Comparison of ENCODE assay signal across 1 cellular context in the genomic region with DNA sequence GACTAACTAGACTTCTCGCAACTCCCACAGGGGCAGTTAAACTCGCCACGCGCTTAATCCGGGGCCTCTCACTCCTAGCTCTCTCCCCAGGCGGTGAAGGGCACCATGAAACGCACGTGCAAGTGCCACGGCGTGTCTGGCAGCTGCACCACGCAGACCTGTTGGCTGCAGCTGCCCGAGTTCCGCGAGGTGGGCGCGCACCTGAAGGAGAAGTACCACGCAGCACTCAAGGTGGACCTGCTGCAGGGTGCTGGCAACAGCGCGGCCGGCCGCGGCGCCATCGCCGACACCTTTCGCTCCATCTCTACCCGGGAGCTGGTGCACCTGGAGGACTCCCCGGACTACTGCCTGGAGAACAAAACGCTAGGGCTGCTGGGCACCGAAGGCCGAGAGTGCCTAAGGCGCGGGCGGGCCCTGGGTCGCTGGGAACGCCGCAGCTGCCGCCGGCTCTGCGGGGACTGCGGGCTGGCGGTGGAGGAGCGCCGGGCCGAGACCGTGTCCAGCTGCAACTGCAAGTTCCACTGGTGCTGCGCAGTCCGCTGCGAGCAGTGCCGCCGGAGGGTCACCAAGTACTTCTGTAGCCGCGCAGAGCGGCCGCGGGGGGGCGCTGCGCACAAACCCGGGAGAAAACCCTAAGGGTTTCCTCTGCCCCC.
TF ChIP-seq lines count a peak whose summit lies in the region.

No MANE protein-coding gene starts in this region.

TF ChIP-seq in K562, 482 proteins besides CTCF, POLR2A, EP300 and RAD21:
- TF ChIP-seq ZNF121 (CRISPR knock-in tag; conservative IDR thresholded peaks at IDR 0.05) (no peak), RREB1 (CRISPR knock-in tag; IDR thresholded peaks at IDR 0.05) (no peak), SMC3 (conservative IDR thresholded peaks at IDR 0.05; ENCODE audit: insufficient read depth, low read depth, low read length) (peak; percentile 30; the same call in 1 of the 2 replicates), NRF1 (conservative IDR thresholded peaks at IDR 0.05 in 1 of 2, IDR thresholded peaks at IDR 0.05 in 1 of 2) (peak; percentile 76 to 80), ZBED1 (IDR thresholded peaks at IDR 0.05) (no peak), GTF2A2 (tag; IDR thresholded peaks at IDR 0.05) (no peak), SIX5 (IDR thresholded peaks at IDR 0.05; ENCODE audit: borderline replicate concordance in 1 of 2, insufficient read depth in 1 of 2, low read depth in 1 of 2, low read length in 2 of 2) (no peak), GTF2F1 (IDR thresholded peaks at IDR 0.05; ENCODE audit: low read depth, low read length) (no peak), ZNF175 (CRISPR knock-in tag; IDR thresholded peaks at IDR 0.05; ENCODE audit: low read depth) (no peak), TFAP4 (CRISPR knock-in tag; IDR thresholded peaks at IDR 0.05; ENCODE audit: borderline replicate concordance) (peak; percentile 50; the same call in 1 of the 2 replicates), DLX4 (CRISPR knock-in tag; IDR thresholded peaks at IDR 0.05) (no peak), ETV5 (CRISPR knock-in tag; IDR thresholded peaks at IDR 0.05; ENCODE audit: low read depth) (no peak), ZBTB7A (IDR thresholded peaks at IDR 0.05; ENCODE audit: borderline replicate concordance, control insufficient read depth, low read depth, low read length) (0 out of 2 replicates have a peak, but pooled peaks have one; percentile 21), MAZ (CRISPR knock-in tag; conservative IDR thresholded peaks at IDR 0.05 in 1 of 2, IDR thresholded peaks at IDR 0.05 in 1 of 2) (peak in 1 of 2 experiments; percentile 47; a peak in 1 of 4 replicates), U2AF1 (optimal IDR thresholded peaks at IDR 0.05; ENCODE audit: low read depth, low read length) (peak; percentile 30), SOX6 (IDR thresholded peaks at IDR 0.05) (no peak), POLR2G (IDR thresholded peaks at IDR 0.05; ENCODE audit: low read depth, low read length) (peak; percentile 63; the same call in 1 of the 2 replicates), CTBP1 (IDR thresholded peaks at IDR 0.05; ENCODE audit: borderline replicate concordance) (peak; percentile 44; the same call in 1 of the 2 replicates), PCBP1 (IDR thresholded peaks at IDR 0.05; ENCODE audit: low read depth, low read length, poor library complexity, severe bottlenecking) (peak; percentile 34), KAT7 (CRISPR knock-in tag; IDR thresholded peaks at IDR 0.05; ENCODE audit: borderline replicate concordance) (no peak), MCM7 (IDR thresholded peaks at IDR 0.05) (no peak), DDX20 (tag; IDR thresholded peaks at IDR 0.05; ENCODE audit: low read depth) (no peak), NFE2L1 (tag; IDR thresholded peaks at IDR 0.05; ENCODE audit: borderline replicate concordance, low read depth) (no peak), ZNF561 (CRISPR knock-in tag; conservative IDR thresholded peaks at IDR 0.05) (no peak), POLR2AphosphoS5 (IDR thresholded peaks at IDR 0.05; ENCODE audit: control insufficient read depth, insufficient read depth, low read depth, low read length) (no peak), NR4A1 (CRISPR knock-in tag; IDR thresholded peaks at IDR 0.05) (no peak), NR4A1 (tag; IDR thresholded peaks at IDR 0.05) (no peak), ZBTB1 (CRISPR knock-in tag; IDR thresholded peaks at IDR 0.05; ENCODE audit: borderline replicate concordance, low read depth) (no peak), CLOCK (CRISPR knock-in tag; IDR thresholded peaks at IDR 0.05; ENCODE audit: borderline replicate concordance) (no peak), ZNF263 (CRISPR knock-in tag; IDR thresholded peaks at IDR 0.05; ENCODE audit: borderline replicate concordance) (no peak), ZKSCAN3 (CRISPR knock-in tag; IDR thresholded peaks at IDR 0.05) (no peak), MYBL2 (IDR thresholded peaks at IDR 0.05; ENCODE audit: low read depth) (no peak), MYBL2 (CRISPR knock-in tag; IDR thresholded peaks at IDR 0.05; ENCODE audit: borderline replicate concordance) (no peak), HDAC8 (tag; IDR thresholded peaks at IDR 0.05) (no peak), ZNF639 (CRISPR knock-in tag; conservative IDR thresholded peaks at IDR 0.05 in 1 of 2, IDR thresholded peaks at IDR 0.05 in 1 of 2) (no peak), TAL1 (IDR thresholded peaks at IDR 0.05) (no peak)
- TF ChIP-seq, protein P1, sequence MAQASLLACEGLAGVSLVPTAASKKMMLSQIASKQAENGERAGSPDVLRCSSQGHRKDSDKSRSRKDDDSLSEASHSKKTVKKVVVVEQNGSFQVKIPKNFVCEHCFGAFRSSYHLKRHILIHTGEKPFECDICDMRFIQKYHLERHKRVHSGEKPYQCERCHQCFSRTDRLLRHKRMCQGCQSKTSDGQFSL (CRISPR knock-in tag; IDR thresholded peaks at IDR 0.05): no peak
- TF ChIP-seq, protein P1 (tag; IDR thresholded peaks at IDR 0.05): no peak
- TF ChIP-seq, protein P2, sequence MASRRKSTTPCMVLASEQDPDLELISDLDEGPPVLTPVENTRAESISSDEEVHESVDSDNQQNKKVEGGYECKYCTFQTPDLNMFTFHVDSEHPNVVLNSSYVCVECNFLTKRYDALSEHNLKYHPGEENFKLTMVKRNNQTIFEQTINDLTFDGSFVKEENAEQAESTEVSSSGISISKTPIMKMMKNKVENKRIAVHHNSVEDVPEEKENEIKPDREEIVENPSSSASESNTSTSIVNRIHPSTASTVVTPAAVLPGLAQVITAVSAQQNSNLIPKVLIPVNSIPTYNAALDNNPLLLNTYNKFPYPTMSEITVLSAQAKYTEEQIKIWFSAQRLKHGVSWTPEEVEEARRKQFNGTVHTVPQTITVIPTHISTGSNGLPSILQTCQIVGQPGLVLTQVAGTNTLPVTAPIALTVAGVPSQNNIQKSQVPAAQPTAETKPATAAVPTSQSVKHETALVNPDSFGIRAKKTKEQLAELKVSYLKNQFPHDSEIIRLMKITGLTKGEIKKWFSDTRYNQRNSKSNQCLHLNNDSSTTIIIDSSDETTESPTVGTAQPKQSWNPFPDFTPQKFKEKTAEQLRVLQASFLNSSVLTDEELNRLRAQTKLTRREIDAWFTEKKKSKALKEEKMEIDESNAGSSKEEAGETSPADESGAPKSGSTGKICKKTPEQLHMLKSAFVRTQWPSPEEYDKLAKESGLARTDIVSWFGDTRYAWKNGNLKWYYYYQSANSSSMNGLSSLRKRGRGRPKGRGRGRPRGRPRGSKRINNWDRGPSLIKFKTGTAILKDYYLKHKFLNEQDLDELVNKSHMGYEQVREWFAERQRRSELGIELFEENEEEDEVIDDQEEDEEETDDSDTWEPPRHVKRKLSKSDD (conservative IDR thresholded peaks at IDR 0.05; ENCODE audit: low read length): no peak
- TF ChIP-seq, protein P3, sequence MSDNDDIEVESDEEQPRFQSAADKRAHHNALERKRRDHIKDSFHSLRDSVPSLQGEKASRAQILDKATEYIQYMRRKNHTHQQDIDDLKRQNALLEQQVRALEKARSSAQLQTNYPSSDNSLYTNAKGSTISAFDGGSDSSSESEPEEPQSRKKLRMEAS (CRISPR knock-in tag; IDR thresholded peaks at IDR 0.05): no peak
- TF ChIP-seq, protein P4, sequence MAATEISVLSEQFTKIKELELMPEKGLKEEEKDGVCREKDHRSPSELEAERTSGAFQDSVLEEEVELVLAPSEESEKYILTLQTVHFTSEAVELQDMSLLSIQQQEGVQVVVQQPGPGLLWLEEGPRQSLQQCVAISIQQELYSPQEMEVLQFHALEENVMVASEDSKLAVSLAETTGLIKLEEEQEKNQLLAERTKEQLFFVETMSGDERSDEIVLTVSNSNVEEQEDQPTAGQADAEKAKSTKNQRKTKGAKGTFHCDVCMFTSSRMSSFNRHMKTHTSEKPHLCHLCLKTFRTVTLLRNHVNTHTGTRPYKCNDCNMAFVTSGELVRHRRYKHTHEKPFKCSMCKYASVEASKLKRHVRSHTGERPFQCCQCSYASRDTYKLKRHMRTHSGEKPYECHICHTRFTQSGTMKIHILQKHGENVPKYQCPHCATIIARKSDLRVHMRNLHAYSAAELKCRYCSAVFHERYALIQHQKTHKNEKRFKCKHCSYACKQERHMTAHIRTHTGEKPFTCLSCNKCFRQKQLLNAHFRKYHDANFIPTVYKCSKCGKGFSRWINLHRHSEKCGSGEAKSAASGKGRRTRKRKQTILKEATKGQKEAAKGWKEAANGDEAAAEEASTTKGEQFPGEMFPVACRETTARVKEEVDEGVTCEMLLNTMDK (IDR thresholded peaks at IDR 0.05; ENCODE audit: borderline replicate concordance, insufficient read depth, low read depth, low read length, poor library complexity, severe bottlenecking): peak; percentile 36
TF ChIP-seq in K562: peak in this region for 10.
